14 cellular contexts compared by ENCODE assay signal in genomic region chr5:146345240-146345577, GRCh38. TPM values are rescaled to one million over a fixed set of nuclear protein-coding genes. Genes with fewer than 3 reads are reported as not detected.
DNase-seq lines count a peak whose midpoint lies in the region; ATAC-seq and TF ChIP-seq lines count a peak whose summit lies in the region.
"Had no signal": no experiment of that assay in that cellular context is flagged by ENCODE, and none has a peak within 500 bp of the region (broad histone marks: within the 10 kb centered on the region; RNA-seq: fewer than 3 reads in every experiment).

No MANE protein-coding gene starts in this region.

- H3K27ac Mint-ChIP-seq in activated CD4-positive, alpha-beta T cell treated with anti-CD3 and anti-CD28 coated beads for 36 hours: no peak overlapping the region

- H3K27ac ChIP-seq in hepatocyte: no peak overlapping the region
- H3K27ac ChIP-seq in trophoblast cell (ENCODE audit: low read depth, low read length): no peak overlapping the region
- H3K27ac ChIP-seq: adrenal gland, neutrophil had no signal

- no peaks in the 10 kb centered on the region for H3K9me3 Mint-ChIP-seq in activated CD4-positive, alpha-beta T cell treated with anti-CD3 and anti-CD28 coated beads for 36 hours (ENCODE audit: low read depth)

- H3K9me3 ChIP-seq in hepatocyte (ENCODE audit: low read depth) (no peaks in the 10 kb centered on the region), trophoblast cell (ENCODE audit: insufficient read depth, low read depth, low read length) (peaks cover 4% of the 10 kb centered on the region)
- H3K9me3 ChIP-seq: adrenal gland, neutrophil had no signal

- H2AK5ac ChIP-seq in trophoblast cell (ENCODE audit: low read length): no peak overlapping the region

- no peaks in the 10 kb centered on the region for H3K79me2 ChIP-seq in hepatocyte
- no peaks in the 10 kb centered on the region for H3K79me2 ChIP-seq in trophoblast cell (ENCODE audit: control insufficient read depth, insufficient read depth, low read length, poor library complexity)

- no peak overlapping the region for H3K18ac ChIP-seq in trophoblast cell (ENCODE audit: low read length)

- H3K23ac ChIP-seq in trophoblast cell (ENCODE audit: low read length): no peak overlapping the region

- H2BK120ac ChIP-seq in trophoblast cell (ENCODE audit: insufficient read depth, low read length, poor library complexity): no peak overlapping the region

- 4% methylated on average over 12 of the region's 12 CpGs for WGBS in hepatocyte (ENCODE audit: low lambda C conversion rate, missing lambda C conversion rate)
- WGBS in trophoblast cell (ENCODE audit: extremely low coverage, insufficient coverage, insufficient read length): no CpG with 5 or more reads among the region's 12 CpGs

- H3K27me3 ChIP-seq in hepatocyte (peaks cover 98% of the 10 kb centered on the region), trophoblast cell (ENCODE audit: insufficient read depth, low read length) (peaks cover 62% of the 10 kb centered on the region)

- H3K27me3 Mint-ChIP-seq in activated CD4-positive, alpha-beta T cell treated with anti-CD3 and anti-CD28 coated beads for 36 hours: peaks cover 64% of the 10 kb centered on the region

- H3K4me1 ChIP-seq in hepatocyte (ENCODE audit: insufficient read depth) (peaks cover 12% of the 10 kb centered on the region), trophoblast cell (ENCODE audit: control insufficient read depth in 1 of 2, insufficient read depth in 2 of 2, low read length in 2 of 2) (peaks cover 3 to 8% of the 10 kb centered on the region in 2 experiments)

- H3K14ac ChIP-seq in trophoblast cell (ENCODE audit: low read length): no peak overlapping the region

- H3K9ac ChIP-seq in trophoblast cell (ENCODE audit: low read length): no peak overlapping the region

- no peak overlapping the region for H4K8ac ChIP-seq in trophoblast cell (ENCODE audit: low read depth, low read length)

- peaks cover 17% of the 10 kb centered on the region for H3K4me1 Mint-ChIP-seq in activated CD4-positive, alpha-beta T cell treated with anti-CD3 and anti-CD28 coated beads for 36 hours

- CTCF ChIA-PET in activated CD4-positive, alpha-beta T cell treated with anti-CD3 and anti-CD28 coated beads for 36 hours (lab: Charles Lee): no interaction called here

- DNase-seq in activated CD4-positive, alpha-beta T cell treated with anti-CD3 and anti-CD28 coated beads for 36 hours: peak; percentile 11
- no peak for DNase-seq in activated CD4-positive, alpha-beta T cell treated with anti-CD3 and anti-CD28 coated beads for 48 hours
- DNase-seq in NCI-H69 (lab: John Stamatoyannopoulos, UW): peak; percentile 41
- DNase-seq in hepatocyte (ENCODE audit: low spot score): no peak
- DNase-seq in trophoblast cell: no peak
- no peak for DNase-seq in T-helper 9 cell
- no peak for DNase-seq in occipital lobe (lab: John Stamatoyannopoulos, UW)
- DNase-seq: DMS79, kidney, MM.1S had no signal

- no peak overlapping the region for H3K4ac ChIP-seq in trophoblast cell (ENCODE audit: low read depth, low read length)

- H3K36me3 Mint-ChIP-seq in activated CD4-positive, alpha-beta T cell treated with anti-CD3 and anti-CD28 coated beads for 36 hours (ENCODE audit: low read depth): no peaks in the 10 kb centered on the region

- H3K79me1 ChIP-seq in trophoblast cell (ENCODE audit: low read length): no peaks in the 10 kb centered on the region

- peak overlapping the region; percentile 39 for H3K4me3 Mint-ChIP-seq in activated CD4-positive, alpha-beta T cell treated with anti-CD3 and anti-CD28 coated beads for 36 hours

- TF ChIP-seq CTCF in hepatocyte (IDR thresholded peaks at IDR 0.05; ENCODE audit: poor library complexity): no peak

- H4K91ac ChIP-seq in trophoblast cell (ENCODE audit: low read depth, low read length): no peak overlapping the region

- H2AFZ ChIP-seq in hepatocyte (no peak overlapping the region), trophoblast cell (ENCODE audit: insufficient read depth, low read length, poor library complexity) (no peak overlapping the region)

- no peaks in the 10 kb centered on the region for H4K20me1 ChIP-seq in hepatocyte (ENCODE audit: insufficient read depth, poor library complexity, severe bottlenecking)

- no peak overlapping the region for H4K12ac ChIP-seq in trophoblast cell (ENCODE audit: low read depth, low read length)

- intact Hi-C loops in activated CD4-positive, alpha-beta T cell treated with anti-CD3 and anti-CD28 coated beads for 36 hours (cut with DNase I, micrococcal nuclease): no loop called here

- no peak for ATAC-seq in activated CD4-positive, alpha-beta T cell treated with anti-CD3 and anti-CD28 coated beads for 36 hours
- ATAC-seq in HG03520 (IDR thresholded peaks at IDR 0.05; ENCODE audit: unreplicated experiment): no peak

- POLR2A ChIA-PET in activated CD4-positive, alpha-beta T cell treated with anti-CD3 and anti-CD28 coated beads for 36 hours (lab: Charles Lee): no interaction called here

- no peak overlapping the region for H2BK5ac ChIP-seq in trophoblast cell (ENCODE audit: low read depth, low read length, poor library complexity)

- no peak overlapping the region for H3K4me3 ChIP-seq in hepatocyte
- no peak overlapping the region for H3K4me3 ChIP-seq in trophoblast cell (ENCODE audit: low read depth, low read length)
- H3K4me3 ChIP-seq: adrenal gland had no signal

- H3K9me2 ChIP-seq in hepatocyte (replicated peaks; ENCODE audit: insufficient read depth): no peaks in the 10 kb centered on the region

- H2BK12ac ChIP-seq in trophoblast cell (ENCODE audit: low read length): no peak overlapping the region

- H3K4me2 ChIP-seq in hepatocyte (peak overlapping the region; percentile 79), trophoblast cell (ENCODE audit: low read length) (peak overlapping the region; percentile 59)

- H3K36me3 ChIP-seq in hepatocyte (replicated peaks; ENCODE audit: insufficient read depth, low read depth): no peaks in the 10 kb centered on the region
- H3K36me3 ChIP-seq in trophoblast cell (ENCODE audit: control insufficient read depth in 1 of 2, insufficient read depth in 2 of 2, low read length in 2 of 2): no peaks in the 10 kb centered on the region
- H3K36me3 ChIP-seq: adrenal gland, neutrophil had no signal

RNA-seq across cellular contexts. Expression of gene POU4F3, which starts 6.6 kb away (rescaled TPM):
- not detected for total RNA-seq in activated CD4-positive, alpha-beta T cell treated with anti-CD3 and anti-CD28 coated beads for 36 hours
- total RNA-seq in hepatocyte (0.36 TPM in 1 of 2 replicates, not detected in the other), occipital lobe (not detected)
- polyA plus RNA-seq in hepatocyte: not detected in 2 replicates
- 0.15 and 0.22 TPM in 2 replicates for polyA plus RNA-seq in trophoblast cell (2013)
- total RNA-seq: PC-3 had no signal
- polyA plus RNA-seq: adrenal gland had no signal

Comparison
In these comparisons a context has a peak if more than half of its experiments do, and no peak if none do; other contexts are left out.
1. DNase-seq: peak in activated CD4-positive, alpha-beta T cell treated with anti-CD3 and anti-CD28 coated beads for 36 hours (single experiment) and NCI-H69 (single experiment); none in activated CD4-positive, alpha-beta T cell treated with anti-CD3 and anti-CD28 coated beads for 48 hours (single experiment), hepatocyte (single experiment), trophoblast cell (0 of 2), T-helper 9 cell (single experiment) and occipital lobe (single experiment).